In the genomic region with DNA sequence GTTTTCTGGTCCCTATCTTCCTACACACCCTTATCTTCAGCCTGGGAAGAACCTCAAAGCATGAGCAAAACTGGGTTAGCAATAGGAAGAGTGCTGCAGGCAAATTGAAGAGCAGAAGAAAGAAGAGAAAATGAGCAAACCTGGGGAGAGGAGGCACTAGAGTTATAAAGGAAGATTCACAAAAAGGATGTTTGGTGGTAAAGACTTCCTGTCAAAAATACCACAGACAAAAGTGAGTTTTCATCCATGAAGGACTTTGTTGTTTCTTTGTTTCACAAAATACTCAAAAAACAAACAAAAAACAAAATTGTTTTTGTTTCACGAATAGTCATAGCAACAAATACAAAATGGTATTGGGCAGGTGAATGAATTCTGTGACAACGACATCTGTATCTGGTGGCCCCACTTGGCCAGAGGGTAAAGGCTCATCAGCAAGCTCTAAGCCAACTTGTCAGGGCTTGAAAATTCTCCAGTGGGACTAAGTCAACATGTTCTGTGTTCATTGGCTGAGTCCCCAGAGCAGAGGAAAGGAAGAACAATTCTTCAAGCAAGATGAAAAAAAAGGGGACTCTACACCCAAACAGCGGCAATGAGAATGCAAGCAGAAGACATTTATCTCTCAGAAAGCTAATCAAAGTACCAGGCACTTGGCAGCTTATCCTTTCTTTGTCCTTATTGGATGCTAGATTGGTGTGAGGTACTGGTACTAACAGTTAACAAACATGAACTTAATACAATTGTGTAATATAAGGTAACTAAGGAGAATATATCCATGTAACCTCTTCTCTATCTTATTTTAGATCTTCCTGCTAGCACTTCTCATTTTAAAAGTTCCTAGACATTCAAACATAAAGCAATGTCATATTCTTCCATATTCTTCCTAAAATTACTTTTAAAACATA, we compare ENCODE assay signal across 12 cellular contexts. TPM values are rescaled to one million over a fixed set of nuclear protein-coding genes. Genes with fewer than 3 reads are reported as not detected.
DNase-seq lines count a peak whose midpoint lies in the region; ATAC-seq and TF ChIP-seq lines count a peak whose summit lies in the region.
"Had no signal": no experiment of that assay in that cellular context is flagged by ENCODE, and none has a peak within 500 bp of the region (broad histone marks: within the 10 kb centered on the region; RNA-seq: fewer than 3 reads in every experiment).

No MANE protein-coding gene starts in this region.

- peaks cover 7% of the 10 kb centered on the region for H3K27me3 Mint-ChIP-seq in activated CD4-positive, alpha-beta memory T cell treated with anti-CD3 and anti-CD28 coated beads for 36 hours

- intact Hi-C loops in activated CD4-positive, alpha-beta memory T cell treated with anti-CD3 and anti-CD28 coated beads for 36 hours (cut with micrococcal nuclease): no loop called here
- intact Hi-C loops in left ventricle myocardium superior (cut with micrococcal nuclease) (no loop called here), thyroid gland (cut with DNase I) (no loop called here)

- no peak for TF ChIP-seq POLR2A in thyroid gland (IDR thresholded peaks at IDR 0.05)

- DNase-seq in activated naive CD4-positive, alpha-beta T cell treated with anti-CD3 and anti-CD28 coated beads, Interleukin-2, amount 50 U/mL, for 72 hours (ENCODE audit: low spot score in 2 of 2): no peak
- no peak for DNase-seq in activated naive CD4-positive, alpha-beta T cell treated with Interleukin-2 at 50 U/mL for 16 hours
- no peak for DNase-seq in activated CD4-positive, alpha-beta memory T cell treated with anti-CD3 and anti-CD28 coated beads for 36 hours
- DNase-seq in left ventricle myocardium superior (no peak), thyroid gland (peak; percentile 35 to 49), islet precursor cell (no peak), NCI-H510A (lab: John Stamatoyannopoulos, UW) (no peak)
- no peak for DNase-seq in NK-92 treated with Interleukin-12 subunit alpha and Interleukin-12 subunit beta, amount 100 ng/mL, for 24 hours (lab: John Stamatoyannopoulos, UW)
- DNase-seq: activated CD4-positive, alpha-beta T cell treated with anti-CD3 and anti-CD28 coated beads for 48 hours; dermis blood vessel endothelial cell; retina had no signal

- POLR2A ChIA-PET in activated CD4-positive, alpha-beta memory T cell treated with anti-CD3 and anti-CD28 coated beads for 36 hours (lab: Charles Lee): no interaction called here

- H3K4me1 ChIP-seq in thyroid gland: peaks cover 10 to 11% of the 10 kb centered on the region in 2 donors

- 13 to 19% methylated on average over 3 of the region's 3 CpGs for WGBS in thyroid gland, 2 donors

- H3K4me3 Mint-ChIP-seq in activated CD4-positive, alpha-beta memory T cell treated with anti-CD3 and anti-CD28 coated beads for 36 hours: no peak overlapping the region

- H3K27ac ChIP-seq in thyroid gland: no peak overlapping the region

- no peaks in the 10 kb centered on the region for H3K9me3 ChIP-seq in thyroid gland

- ATAC-seq in activated naive CD4-positive, alpha-beta T cell treated with anti-CD3 and anti-CD28 coated beads, Interleukin-2, amount 50 U/mL, for 72 hours: no peak
- peak; percentile 46 for ATAC-seq in left ventricle myocardium superior

- no peaks in the 10 kb centered on the region for H3K36me3 ChIP-seq in thyroid gland

- no peak for TF ChIP-seq CTCF in thyroid gland (IDR thresholded peaks at IDR 0.05)

- H3K36me3 Mint-ChIP-seq in activated naive CD4-positive, alpha-beta T cell treated with anti-CD3 and anti-CD28 coated beads, Interleukin-2, amount 50 U/mL, for 72 hours: peaks cover 8 to 14% of the 10 kb centered on the region in 2 donors
- no peaks in the 10 kb centered on the region for H3K36me3 Mint-ChIP-seq in activated CD4-positive, alpha-beta memory T cell treated with anti-CD3 and anti-CD28 coated beads for 36 hours

- no peak overlapping the region for H3K4me3 ChIP-seq in thyroid gland (replicated peaks in 1 of 3)

- CTCF ChIA-PET in activated CD4-positive, alpha-beta memory T cell treated with anti-CD3 and anti-CD28 coated beads for 36 hours (lab: Charles Lee): no interaction called here

- peak overlapping the region; percentile 88 for H3K27ac Mint-ChIP-seq in activated naive CD4-positive, alpha-beta T cell treated with anti-CD3 and anti-CD28 coated beads, Interleukin-2, amount 50 U/mL, for 72 hours
- peak overlapping the region; percentile 64 for H3K27ac Mint-ChIP-seq in activated CD4-positive, alpha-beta memory T cell treated with anti-CD3 and anti-CD28 coated beads for 36 hours

- H3K4me1 Mint-ChIP-seq in activated CD4-positive, alpha-beta memory T cell treated with anti-CD3 and anti-CD28 coated beads for 36 hours (ENCODE audit: low read depth): peaks cover 23% of the 10 kb centered on the region

- H3K9me3 Mint-ChIP-seq in activated naive CD4-positive, alpha-beta T cell treated with anti-CD3 and anti-CD28 coated beads, Interleukin-2, amount 50 U/mL, for 72 hours: peaks cover 0 to 6% of the 10 kb centered on the region in 2 donors
- H3K9me3 Mint-ChIP-seq in activated CD4-positive, alpha-beta memory T cell treated with anti-CD3 and anti-CD28 coated beads for 36 hours: no peaks in the 10 kb centered on the region

- H3K27me3 ChIP-seq in thyroid gland: no peaks in the 10 kb centered on the region

RNA-seq across cellular contexts. Expression of a gene that starts 9.7 kb away (rescaled TPM):
- 10 to 100 TPM; 10.4 to 16.1 TPM for total RNA-seq in activated naive CD4-positive, alpha-beta T cell treated with anti-CD3 and anti-CD28 coated beads, Interleukin-2, amount 50 U/mL, for 72 hours
- total RNA-seq in activated CD4-positive, alpha-beta memory T cell treated with anti-CD3 and anti-CD28 coated beads for 36 hours: 1 to 10 TPM; 2.7 to 4.2 TPM
- total RNA-seq in left ventricle myocardium superior (3.1 TPM), thyroid gland (10 to 100 TPM in 1 of 4 donors, 1 to 10 TPM in 3; 5.2 to 24.3 (median 7.6) TPM)
- total RNA-seq: OCI-LY7 had no signal

Comparison
In these comparisons a context has a peak if more than half of its experiments do, and no peak if none do; other contexts are left out.
1. DNase-seq: peak in thyroid gland (2 of 2); none in activated naive CD4-positive, alpha-beta T cell treated with anti-CD3 and anti-CD28 coated beads, Interleukin-2, amount 50 U/mL, for 72 hours (0 of 2), activated naive CD4-positive, alpha-beta T cell treated with Interleukin-2 at 50 U/mL for 16 hours (single experiment), activated CD4-positive, alpha-beta memory T cell treated with anti-CD3 and anti-CD28 coated beads for 36 hours (single experiment), left ventricle myocardium superior (single experiment), islet precursor cell (single experiment), NK-92 treated with Interleukin-12 subunit alpha and Interleukin-12 subunit beta, amount 100 ng/mL, for 24 hours (single experiment) and NCI-H510A (single experiment).